Comparison of ENCODE assay signal across 1 cellular context in genomic region chr3:72086051-72086711, GRCh38.
TF ChIP-seq lines count a peak whose summit lies in the region.

No MANE protein-coding gene starts in this region.

TF ChIP-seq in IMR-90, 13 proteins besides CTCF, POLR2A, EP300 and RAD21 (continued from another document):
- TF ChIP-seq CEBPB (IDR thresholded peaks at IDR 0.05; ENCODE audit: low read depth, low read length) = no peak
- no peak for TF ChIP-seq MXI1 (IDR thresholded peaks at IDR 0.05; ENCODE audit: borderline replicate concordance, low read depth, low read length)
- TF ChIP-seq NFE2L2 (IDR thresholded peaks at IDR 0.05; ENCODE audit: low read depth, low read length) = no peak
- no peak for TF ChIP-seq MAFK (IDR thresholded peaks at IDR 0.05; ENCODE audit: low read depth, low read length)
- no peak for TF ChIP-seq CHD1 (IDR thresholded peaks at IDR 0.05; ENCODE audit: low read depth, low read length)
